In the genomic region with DNA sequence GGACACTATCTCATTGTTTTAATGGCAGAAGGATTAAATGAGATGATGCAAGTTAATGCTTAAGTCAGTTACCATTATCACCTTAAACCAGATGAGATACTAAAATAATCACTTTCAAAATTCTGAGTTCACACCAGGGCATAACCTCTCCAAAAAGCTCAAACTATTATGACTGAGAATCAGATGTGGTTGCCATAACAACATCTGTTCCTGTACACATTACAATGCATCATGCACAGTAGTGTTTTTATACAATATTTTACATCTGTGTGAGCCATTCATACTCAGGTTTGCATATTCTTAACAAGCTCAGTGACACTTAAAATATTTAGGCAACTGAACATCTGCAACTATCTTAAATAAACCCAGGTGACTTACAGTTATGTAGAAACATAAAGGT, we compare ENCODE assay signal across 10 cellular contexts. TPM values are rescaled to one million over a fixed set of nuclear protein-coding genes. Genes with fewer than 3 reads are reported as not detected.
DNase-seq lines count a peak whose midpoint lies in the region; ATAC-seq, FAIRE-seq and TF ChIP-seq lines count a peak whose summit lies in the region.
"Had no signal": no experiment of that assay in that cellular context is flagged by ENCODE, and none has a peak within 500 bp of the region (broad histone marks: within the 10 kb centered on the region; RNA-seq: fewer than 3 reads in every experiment).

No MANE protein-coding gene starts in this region.

- peak overlapping the region; percentile 8; the same call in 1 of the 2 replicates for H3K9ac ChIP-seq in Karpas-422 (ENCODE audit: low read length)

- TF ChIP-seq CTCF in cardiac fibroblast (IDR thresholded peaks at IDR 0.05; ENCODE audit: low read depth, low read length) (no peak), glutamatergic neuron (IDR thresholded peaks at IDR 0.05; ENCODE audit: partially characterized antibody, unreplicated experiment) (no peak)

- H4K20me1 ChIP-seq in Karpas-422 (ENCODE audit: insufficient read depth, low read depth, low read length): peaks cover 89% of the 10 kb centered on the region

- peaks cover 0 to 60% (median 3%) of the 10 kb centered on the region in 3 donors for H3K36me3 Mint-ChIP-seq in naive thymus-derived CD8-positive, alpha-beta T cell
- no peaks in the 10 kb centered on the region for H3K36me3 Mint-ChIP-seq in glutamatergic neuron (ENCODE audit: unreplicated experiment)

- H3K4me1 Mint-ChIP-seq in naive thymus-derived CD8-positive, alpha-beta T cell: peaks cover 35 to 95% (median 92%) of the 10 kb centered on the region in 4 donors
- H3K4me1 Mint-ChIP-seq in glutamatergic neuron (ENCODE audit: low read depth, unreplicated experiment): peaks cover 53% of the 10 kb centered on the region

- H3K9me3 ChIP-seq in Karpas-422 (ENCODE audit: low read length): no peaks in the 10 kb centered on the region

- H3K27me3 Mint-ChIP-seq in naive thymus-derived CD8-positive, alpha-beta T cell: no peaks in the 10 kb centered on the region
- no peaks in the 10 kb centered on the region for H3K27me3 Mint-ChIP-seq in glutamatergic neuron (ENCODE audit: unreplicated experiment)

- peaks cover 65% of the 10 kb centered on the region for H3K36me3 ChIP-seq in Karpas-422 (ENCODE audit: insufficient read depth, low read length)

- peak; percentile 25; the same call in 1 of the 2 replicates for TF ChIP-seq POLR2A in GM12892 (IDR thresholded peaks at IDR 0.05; ENCODE audit: low read depth, low read length)

- no peak overlapping the region for H2AFZ ChIP-seq in Karpas-422 (ENCODE audit: low read length)

- no peak for FAIRE-seq in GM12892 (lab: Jason Lieb, UNC)
- FAIRE-seq: G401.6 had no signal

- no peaks in the 10 kb centered on the region for H3K9me2 ChIP-seq in Karpas-422 (replicated peaks; ENCODE audit: insufficient read depth, low read length)

- no peaks in the 10 kb centered on the region for H3K9me3 Mint-ChIP-seq in naive thymus-derived CD8-positive, alpha-beta T cell
- no peaks in the 10 kb centered on the region for H3K9me3 Mint-ChIP-seq in glutamatergic neuron (ENCODE audit: unreplicated experiment)

- peak overlapping the region; percentile 26 for H3K4me2 ChIP-seq in Karpas-422 (ENCODE audit: low read depth, low read length, poor library complexity, severe bottlenecking)

- H3K27ac ChIP-seq in Karpas-422 (ENCODE audit: low read length): peak overlapping the region; percentile 68

- H3K4me3 ChIP-seq in Karpas-422 (ENCODE audit: low read length) (no peak overlapping the region), cardiac fibroblast (replicated peaks in 1 of 2; ENCODE audit: low read depth in 2 of 2, low read length in 2 of 2) (no peak overlapping the region)

- peak overlapping the region; percentile 56 to 88 (median 68) for H3K27ac Mint-ChIP-seq in naive thymus-derived CD8-positive, alpha-beta T cell
- H3K27ac Mint-ChIP-seq in glutamatergic neuron (ENCODE audit: unreplicated experiment): no peak overlapping the region

- H3K4me1 ChIP-seq in Karpas-422 (ENCODE audit: low read length): peaks cover 99% of the 10 kb centered on the region

- no peaks in the 10 kb centered on the region for H3K27me3 ChIP-seq in Karpas-422 (ENCODE audit: low read length)

- H3K4me3 Mint-ChIP-seq in naive thymus-derived CD8-positive, alpha-beta T cell: peak overlapping the region in 3 of 10 donors; percentile 9 to 30 (median 27)
- H3K4me3 Mint-ChIP-seq in glutamatergic neuron (ENCODE audit: unreplicated experiment): no peak overlapping the region

- POLR2A ChIA-PET in naive thymus-derived CD8-positive, alpha-beta T cell (lab: Charles Lee): interaction anchor here (1.5 kb wide), 1 partner anchor 9 kb away, joined by 5 read pairs; no protein-coding TSS in a partner anchor

- peak; percentile 72 to 82 for ATAC-seq in naive thymus-derived CD8-positive, alpha-beta T cell
- ATAC-seq in GM18520 (IDR thresholded peaks at IDR 0.05; ENCODE audit: unreplicated experiment): no peak

- DNase-seq in GM12892 (ENCODE audit: insufficient read length) (no peak), Karpas-422 (no peak), cardiac fibroblast (ENCODE audit: low read depth in 2 of 2) (peak; percentile 55 to 59), glutamatergic neuron (no peak)
- peak in 3 of 10 donors; percentile 19 to 38 (median 26) for DNase-seq in naive thymus-derived CD8-positive, alpha-beta T cell
- DNase-seq in activated CD4-positive, alpha-beta T cell treated with anti-CD3 and anti-CD28 coated beads, Interleukin-2, amount 50 U/mL, for 4 hours: no peak
- DNase-seq: activated effector memory CD4-positive, alpha-beta T cell treated with Interleukin-2 at 50 U/mL for 16 hours; effector memory CD4-positive, alpha-beta T cell had no signal

- H3K79me2 ChIP-seq in Karpas-422 (ENCODE audit: low read length): peaks cover 97% of the 10 kb centered on the region

RNA-seq across cellular contexts. Expression of gene ADNP, which starts 10.2 kb away (rescaled TPM):
- polyA plus RNA-seq in GM12892 (2012; ENCODE audit: missing spikeins): 38.1 TPM
- 40.1 and 55.5 TPM in 2 replicates for total RNA-seq in Karpas-422 (2014; rRNA removed; shearing (Covaris generic); ENCODE audit: low replicate concordance)
- 10 to 100 TPM; 73.4 to 73.8 TPM for total RNA-seq in naive thymus-derived CD8-positive, alpha-beta T cell
- 10 to 100 TPM in 1 of 3 donors, 1 to 10 TPM in 2; 6.3 to 10.9 (median 8.2) TPM for polyA plus RNA-seq in naive thymus-derived CD8-positive, alpha-beta T cell
- total RNA-seq in glutamatergic neuron (ENCODE audit: unreplicated experiment): 139 TPM

RNA-seq across cellular contexts. Expression of gene DPM1, which starts 37.3 kb away (rescaled TPM):
- polyA plus RNA-seq in GM12892 (2012; ENCODE audit: missing spikeins): 90.4 TPM
- total RNA-seq in Karpas-422 (2014; rRNA removed; shearing (Covaris generic); ENCODE audit: low replicate concordance): 37.5 and 67.2 TPM in 2 replicates
- 10 to 100 TPM; 45.4 to 46.6 TPM for total RNA-seq in naive thymus-derived CD8-positive, alpha-beta T cell
- polyA plus RNA-seq in naive thymus-derived CD8-positive, alpha-beta T cell: 10 to 100 TPM; 65.0 to 79.8 (median 75.3) TPM
- total RNA-seq in glutamatergic neuron (ENCODE audit: unreplicated experiment): 31.9 TPM

RNA-seq across cellular contexts. Expression of gene MOCS3, which starts 37.6 kb away (rescaled TPM):
- 1.9 TPM for polyA plus RNA-seq in GM12892 (2012; ENCODE audit: missing spikeins)
- total RNA-seq in Karpas-422 (2014; rRNA removed; shearing (Covaris generic); ENCODE audit: low replicate concordance): 4.8 and 5.5 TPM in 2 replicates
- total RNA-seq in naive thymus-derived CD8-positive, alpha-beta T cell: 1 to 10 TPM; 8.4 to 8.8 TPM
- polyA plus RNA-seq in naive thymus-derived CD8-positive, alpha-beta T cell: 1 to 10 TPM; 3.5 to 4.8 (median 4.6) TPM
- total RNA-seq in glutamatergic neuron (ENCODE audit: unreplicated experiment): 4.1 TPM

Comparison
In these comparisons a context has a peak if more than half of its experiments do, and no peak if none do; other contexts are left out.
1. DNase-seq: peak in cardiac fibroblast (2 of 2); none in GM12892 (single experiment), Karpas-422 (single experiment), glutamatergic neuron (single experiment) and activated CD4-positive, alpha-beta T cell treated with anti-CD3 and anti-CD28 coated beads, Interleukin-2, amount 50 U/mL, for 4 hours (0 of 2).